ENCODE assay signal across 8 cellular contexts in genomic region chr11:123407124-123407995, GRCh38. TPM values are rescaled to one million over a fixed set of nuclear protein-coding genes. Genes with fewer than 3 reads are reported as not detected.
DNase-seq lines count a peak whose midpoint lies in the region; ATAC-seq and TF ChIP-seq lines count a peak whose summit lies in the region.

No MANE protein-coding gene starts in this region.

- no peaks in the 10 kb centered on the region for H3K36me3 ChIP-seq in esophagus muscularis mucosa
- no peaks in the 10 kb centered on the region for H3K36me3 ChIP-seq in tibial nerve

- CTCF ChIA-PET in GM10248 (lab: Yijun Ruan, JAX) = interaction anchor here (0.7 to 8.5 kb wide), 59 partner anchors 10 to 301 kb away, joined by 3 to 131 read pairs (median 5); partner anchors contain the start of gene GRAMD1B
- CTCF ChIA-PET in activated CD8-positive, alpha-beta memory T cell treated with anti-CD3 and anti-CD28 coated beads, Interleukin-2, amount 10 ng/mL, durations not matched to agents 7 days and 5 days (lab: Charles Lee) = interaction anchor here (0.5 to 6.3 kb wide), 45 partner anchors 9 to 173 kb away, joined by 3 to 248 read pairs (median 7); partner anchors contain the start of gene GRAMD1B

- intact Hi-C loops in esophagus muscularis mucosa (cut with DNase I) = loop anchor here (5.0 kb wide), 2 partner anchors 70 to 105 kb away; no protein-coding TSS in a partner anchor

- H3K4me1 ChIP-seq in esophagus muscularis mucosa (peaks cover 11 to 18% (median 15%) of the 10 kb centered on the region in 4 donors), tibial nerve (peaks cover 0 to 4% (median 0%) of the 10 kb centered on the region in 4 donors)

- H3K4me3 ChIP-seq in esophagus muscularis mucosa (no peak overlapping the region), tibial nerve (no peak overlapping the region)

- TF ChIP-seq CTCF in GM10248 (IDR thresholded peaks at IDR 0.05; ENCODE audit: control extremely low read depth, extremely low read depth, low read depth, missing control alignments) (peak; percentile 68), esophagus muscularis mucosa (IDR thresholded peaks at IDR 0.05) (peak; percentile 24 to 53 (median 38)), neural crest cell (conservative IDR thresholded peaks at IDR 0.05) (peak; percentile 72), tibial nerve (IDR thresholded peaks at IDR 0.05) (peak; percentile 35 to 59 (median 42))

- H3K4me1 Mint-ChIP-seq in activated CD8-positive, alpha-beta memory T cell treated with anti-CD3 and anti-CD28 coated beads, Interleukin-2, amount 10 ng/mL, durations not matched to agents 7 days and 5 days = peaks cover 48% of the 10 kb centered on the region
- H3K4me1 Mint-ChIP-seq in neural crest cell = peaks cover 35% of the 10 kb centered on the region

- H3K27ac ChIP-seq in esophagus muscularis mucosa (replicated peaks in 1 of 4) = no peak overlapping the region
- H3K27ac ChIP-seq in tibial nerve = no peak overlapping the region

- H3K27me3 Mint-ChIP-seq in activated CD8-positive, alpha-beta memory T cell treated with anti-CD3 and anti-CD28 coated beads, Interleukin-2, amount 10 ng/mL, durations not matched to agents 7 days and 5 days = no peaks in the 10 kb centered on the region
- H3K27me3 Mint-ChIP-seq in neural crest cell (ENCODE audit: low read depth) = peaks cover 22% of the 10 kb centered on the region

- TF ChIP-seq EP300 in esophagus muscularis mucosa (IDR thresholded peaks at IDR 0.05) (no peak), tibial nerve (IDR thresholded peaks at IDR 0.05) (no peak)

- peak overlapping the region; percentile 75 for H3K27ac Mint-ChIP-seq in activated CD8-positive, alpha-beta memory T cell treated with anti-CD3 and anti-CD28 coated beads, Interleukin-2, amount 10 ng/mL, durations not matched to agents 7 days and 5 days
- no peak overlapping the region for H3K27ac Mint-ChIP-seq in neural crest cell (ENCODE audit: unreplicated experiment)

- H3K9me3 ChIP-seq in esophagus muscularis mucosa = no peaks in the 10 kb centered on the region
- H3K9me3 ChIP-seq in tibial nerve = no peaks in the 10 kb centered on the region

- H3K36me3 Mint-ChIP-seq in activated CD8-positive, alpha-beta memory T cell treated with anti-CD3 and anti-CD28 coated beads, Interleukin-2, amount 10 ng/mL, durations not matched to agents 7 days and 5 days = no peaks in the 10 kb centered on the region
- H3K36me3 Mint-ChIP-seq in neural crest cell (ENCODE audit: low read depth) = no peaks in the 10 kb centered on the region

- H3K9me3 Mint-ChIP-seq in activated CD8-positive, alpha-beta memory T cell treated with anti-CD3 and anti-CD28 coated beads, Interleukin-2, amount 10 ng/mL, durations not matched to agents 7 days and 5 days (ENCODE audit: low read depth) = no peaks in the 10 kb centered on the region
- H3K9me3 Mint-ChIP-seq in neural crest cell = no peaks in the 10 kb centered on the region

- TF ChIP-seq POLR2A in esophagus muscularis mucosa (IDR thresholded peaks at IDR 0.05; ENCODE audit: low read depth) (no peak), tibial nerve (IDR thresholded peaks at IDR 0.05) (no peak)

- H3K4me3 Mint-ChIP-seq in activated CD8-positive, alpha-beta memory T cell treated with anti-CD3 and anti-CD28 coated beads, Interleukin-2, amount 10 ng/mL, durations not matched to agents 7 days and 5 days = peak overlapping the region; percentile 74
- H3K4me3 Mint-ChIP-seq in neural crest cell = no peak overlapping the region

- WGBS in esophagus muscularis mucosa = 15% methylated on average over 7 of the region's 7 CpGs
- 5 to 6% methylated on average over 7 of the region's 7 CpGs for WGBS in tibial nerve, 2 donors

- POLR2A ChIA-PET in GM10248 (lab: Yijun Ruan, JAX) = interaction anchor here (0.6 kb wide), 1 partner anchor 19 kb away, joined by 5 read pairs; no protein-coding TSS in a partner anchor

- H3K27me3 ChIP-seq in esophagus muscularis mucosa = peaks cover 0 to 12% (median 0%) of the 10 kb centered on the region in 4 donors
- H3K27me3 ChIP-seq in tibial nerve = peaks cover 0 to 17% of the 10 kb centered on the region in 2 donors

- DNase-seq in GM10248 (ENCODE audit: extremely low spot score) (peak; percentile 44), NCI-H774 (lab: John Stamatoyannopoulos, UW) (peak; percentile 84), esophagus muscularis mucosa (ENCODE audit: extremely low spot score) (no peak), neural crest cell (ENCODE audit: low read depth, low spot score) (peak; percentile 32), tibial nerve (ENCODE audit: low spot score in 2 of 2) (peak in 1 of 2 donors; percentile 41)
- peak; percentile 79 for DNase-seq in activated CD8-positive, alpha-beta memory T cell treated with anti-CD3 and anti-CD28 coated beads, Interleukin-2, amount 10 ng/mL, durations not matched to agents 7 days and 5 days

- ATAC-seq in HG03280 (IDR thresholded peaks at IDR 0.05; ENCODE audit: unreplicated experiment) (peak; percentile 62), GM19035 (IDR thresholded peaks at IDR 0.05; ENCODE audit: unreplicated experiment) (no peak)
- peak; percentile 90 for ATAC-seq in activated CD8-positive, alpha-beta memory T cell treated with anti-CD3 and anti-CD28 coated beads, Interleukin-2, amount 10 ng/mL, durations not matched to agents 7 days and 5 days

RNA-seq across cellular contexts. Expression of gene GRAMD1B, which starts 22.7 kb away (rescaled TPM):
- total RNA-seq in activated CD8-positive, alpha-beta memory T cell treated with anti-CD3 and anti-CD28 coated beads, Interleukin-2, amount 10 ng/mL, durations not matched to agents 7 days and 5 days = 10 to 100 TPM; 75.6 to 89.9 TPM
- total RNA-seq in esophagus muscularis mucosa = 1 to 10 TPM; 2.2 to 4.0 (median 3.5) TPM
- total RNA-seq in neural crest cell = 8.5 and 8.6 TPM in 2 replicates
- total RNA-seq in tibial nerve = 10 to 100 TPM; 27.5 to 37.2 (median 30.6) TPM
